16 cellular contexts compared by ENCODE assay signal in the genomic region with DNA sequence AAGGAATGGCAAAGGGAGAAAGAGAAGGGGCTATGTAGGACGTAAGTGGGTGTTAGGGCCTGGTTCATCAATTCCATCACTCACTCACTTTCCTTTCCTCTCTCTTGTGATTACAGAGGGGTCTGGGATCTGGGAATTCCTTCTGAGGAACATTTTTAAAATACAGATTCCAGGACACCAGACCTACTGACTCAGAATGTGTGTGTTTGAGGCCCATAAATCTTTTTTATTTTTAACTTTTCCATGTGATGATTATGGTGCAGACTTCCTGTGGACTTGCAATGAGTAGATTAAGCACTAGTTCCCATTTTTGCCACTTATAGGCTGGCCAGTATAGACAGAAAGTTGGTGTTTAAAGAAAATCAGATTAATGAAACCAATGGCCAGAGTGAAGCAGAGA. TPM values are rescaled to one million over a fixed set of nuclear protein-coding genes. Genes with fewer than 3 reads are reported as not detected.
A peak's percentile ranks its signal among the peaks of the same experiment; 100 is the strongest.
DNase-seq lines count a peak whose midpoint lies in the region; ATAC-seq, FAIRE-seq and TF ChIP-seq lines count a peak whose summit lies in the region.
"Had no signal": no experiment of that assay in that cellular context is flagged by ENCODE, and none has a peak within 500 bp of the region (broad histone marks: within the 10 kb centered on the region; RNA-seq: fewer than 3 reads in every experiment).

No MANE protein-coding gene starts in this region.

- no peaks in the 10 kb centered on the region for H4K20me1 ChIP-seq in endothelial cell of umbilical vein (replicated peaks; ENCODE audit: control insufficient read depth, extremely low read depth, insufficient read depth, low read length)

- H3K4me1 ChIP-seq in endothelial cell of umbilical vein (ENCODE audit: control insufficient read depth, extremely low read depth, insufficient read depth, low read length) = no peaks in the 10 kb centered on the region
- no peaks in the 10 kb centered on the region for H3K4me1 ChIP-seq in heart left ventricle

- H3K9me1 ChIP-seq in endothelial cell of umbilical vein (replicated peaks; ENCODE audit: control insufficient read depth, extremely low read depth, insufficient read depth, low read length) = no peaks in the 10 kb centered on the region

- WGBS in heart left ventricle, 4 donors = 81 to 88% (median 83%) methylated on average over 1 of the region's 1 CpG

- POLR2A ChIA-PET in endothelial cell of umbilical vein (lab: Charles Lee) = no interaction called here

- no peak for DNase-seq in GM06990 (ENCODE audit: extremely low read depth, insufficient read length)
- peak; percentile 60 for DNase-seq in MV-4-11 (lab: John Stamatoyannopoulos, UW)
- DNase-seq in endothelial cell of umbilical vein (ENCODE audit: low read depth, low spot score) = no peak
- no peak for DNase-seq in sciatic nerve (ENCODE audit: low spot score)
- DNase-seq in heart left ventricle = no peak
- DNase-seq: CD4-positive, alpha-beta T cell; effector CD4-positive, alpha-beta T cell; GF-D8; left colon; NK-92 treated with Interleukin-12 subunit alpha and Interleukin-12 subunit beta, amount 100 ng/mL, for 24 hours; sigmoid colon had no signal

- FAIRE-seq in endothelial cell of umbilical vein (lab: Jason Lieb, UNC) = peak; percentile 37

- H3K27me3 ChIP-seq in GM06990 (replicated peaks; ENCODE audit: control insufficient read depth, insufficient read depth, low read length) (no peaks in the 10 kb centered on the region), endothelial cell of umbilical vein (ENCODE audit: control insufficient read depth in 2 of 2, insufficient read depth in 2 of 2, low read length in 2 of 2) (no peaks in the 10 kb centered on the region), heart left ventricle (no peaks in the 10 kb centered on the region)
- H3K27me3 ChIP-seq: sigmoid colon had no signal

- no peaks in the 10 kb centered on the region for H3K79me2 ChIP-seq in endothelial cell of umbilical vein (ENCODE audit: control insufficient read depth, insufficient read depth, low read length)

- dilution Hi-C loops in endothelial cell of umbilical vein (cut with MboI; ENCODE audit: extremely low pct_ligation_motif_present, low sequenced_read_pairs) = no loop called here

- no peak overlapping the region for H3K9ac ChIP-seq in endothelial cell of umbilical vein (replicated peaks; ENCODE audit: extremely low read depth, insufficient read depth, low read length)

- H3K4me2 ChIP-seq in endothelial cell of umbilical vein (ENCODE audit: insufficient read depth, low read length) = no peak overlapping the region

- H2AFZ ChIP-seq in endothelial cell of umbilical vein (ENCODE audit: low read depth, low read length) = no peak overlapping the region

- no peaks in the 10 kb centered on the region for H3K9me3 ChIP-seq in endothelial cell of umbilical vein (replicated peaks; ENCODE audit: control insufficient read depth, insufficient read depth, low read length)
- no peaks in the 10 kb centered on the region for H3K9me3 ChIP-seq in heart left ventricle
- H3K9me3 ChIP-seq: sigmoid colon had no signal

- H3K27ac ChIP-seq in endothelial cell of umbilical vein (ENCODE audit: insufficient read depth, low read depth, low read length) (no peak overlapping the region), heart left ventricle (no peak overlapping the region)
- H3K27ac ChIP-seq: sigmoid colon had no signal

- ATAC-seq in GM19463 (IDR thresholded peaks at IDR 0.05; ENCODE audit: unreplicated experiment) = peak; percentile 5
- ATAC-seq in sciatic nerve = no peak
- ATAC-seq in heart left ventricle = no peak
- ATAC-seq in GM18858 (IDR thresholded peaks at IDR 0.05; ENCODE audit: unreplicated experiment) = no peak
- ATAC-seq in HG02970 (IDR thresholded peaks at IDR 0.05; ENCODE audit: low FRiP score, unreplicated experiment) = no peak
- ATAC-seq: HCT116; naive thymus-derived CD4-positive, alpha-beta T cell had no signal

- CTCF ChIA-PET in endothelial cell of umbilical vein (lab: Charles Lee) = interaction anchor here (0.8 to 3.8 kb wide), 2 partner anchors 18 to 548 kb away, joined by 3 to 11 read pairs; no protein-coding TSS in a partner anchor

- TF ChIP-seq POLR2A in endothelial cell of umbilical vein (IDR thresholded peaks at IDR 0.05; ENCODE audit: low read depth, low read length) (no peak), heart left ventricle (IDR thresholded peaks at IDR 0.05) (no peak)

- TF ChIP-seq CTCF in GM06990 (IDR thresholded peaks at IDR 0.05; ENCODE audit: insufficient read depth, low read length, poor library complexity, severe bottlenecking) (no peak), endothelial cell of umbilical vein (IDR thresholded peaks at IDR 0.05; ENCODE audit: extremely low read depth in 1 of 2, insufficient read depth in 1 of 2, low read depth in 1 of 2, low read length in 2 of 2) (no peak), heart left ventricle (IDR thresholded peaks at IDR 0.05) (no peak)

- H3K36me3 ChIP-seq in GM06990 (ENCODE audit: control insufficient read depth, insufficient read depth, low read length) (no peaks in the 10 kb centered on the region), endothelial cell of umbilical vein (ENCODE audit: control insufficient read depth in 2 of 2, extremely low read depth in 1 of 2, insufficient read depth in 2 of 2, low read length in 2 of 2) (no peaks in the 10 kb centered on the region), heart left ventricle (no peaks in the 10 kb centered on the region)
- H3K36me3 ChIP-seq: sigmoid colon had no signal

- H3K4me3 ChIP-seq in GM06990 (replicated peaks; ENCODE audit: low read depth, low read length) (peak overlapping the region; percentile 8), endothelial cell of umbilical vein (replicated peaks in 1 of 3; ENCODE audit: insufficient read depth in 1 of 3, low read depth in 1 of 3, low read length in 3 of 3) (no peak overlapping the region), heart left ventricle (no peak overlapping the region)
- H3K4me3 ChIP-seq: sigmoid colon had no signal

- intact Hi-C loops in endothelial cell of umbilical vein (cut with micrococcal nuclease) = no loop called here
- intact Hi-C loops in sciatic nerve (cut with DNase I) = no loop called here
- intact Hi-C loops in heart left ventricle (cut with DNase I) = no loop called here

- BruUV-seq in endothelial cell of umbilical vein (replicated peaks; lab: Mats Ljungman, UMichigan) = no TSS peak

TF ChIP-seq in endothelial cell of umbilical vein, 7 proteins besides CTCF, POLR2A, EP300 and RAD21:
- TF ChIP-seq MYC (IDR thresholded peaks at IDR 0.05; ENCODE audit: low read depth, low read length) (no peak), EZH2 (IDR thresholded peaks at IDR 0.05; ENCODE audit: borderline replicate concordance, low read depth, low read length, severe bottlenecking) (no peak), FOS (IDR thresholded peaks at IDR 0.05; ENCODE audit: borderline replicate concordance, insufficient read depth, low read length) (no peak), GATA2 (IDR thresholded peaks at IDR 0.05; ENCODE audit: insufficient read depth, insufficient read length, low read depth, low read length) (no peak), JUN (IDR thresholded peaks at IDR 0.05; ENCODE audit: borderline replicate concordance, insufficient read depth, insufficient read length, low read depth) (no peak), POLR2AphosphoS5 (IDR thresholded peaks at IDR 0.05; ENCODE audit: insufficient read depth, low read depth, low read length) (no peak)
- TF ChIP-seq, protein P1, sequence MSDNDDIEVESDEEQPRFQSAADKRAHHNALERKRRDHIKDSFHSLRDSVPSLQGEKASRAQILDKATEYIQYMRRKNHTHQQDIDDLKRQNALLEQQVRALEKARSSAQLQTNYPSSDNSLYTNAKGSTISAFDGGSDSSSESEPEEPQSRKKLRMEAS (IDR thresholded peaks at IDR 0.05; ENCODE audit: insufficient read depth, insufficient read length) = no peak
TF ChIP-seq in endothelial cell of umbilical vein: peak in this region for 0.

RNA-seq across cellular contexts. Expression of a gene that starts 28.2 kb away (rescaled TPM):
- total RNA-seq in endothelial cell of umbilical vein (7.5 and 8.0 TPM in 2 replicates), sciatic nerve (19.3 TPM), heart left ventricle (10 to 100 TPM in 2 of 9 donors, 1 to 10 TPM in 7; 1.3 to 12.8 (median 4.2) TPM)
- polyA plus RNA-seq in endothelial cell of umbilical vein (0.97 and 1.7 TPM in 2 replicates), heart left ventricle (1 to 10 TPM in 1 of 2 donors, under 1 TPM in 1; 0.30 to 1.1 TPM)
- 1.3 TPM in 2 replicates for polyA plus RNA-seq in endothelial cell of umbilical vein (2011; cell fraction: cytosol; rRNA removed)
- polyA plus RNA-seq in endothelial cell of umbilical vein (2011; cell fraction: nucleus; rRNA removed) = 1.9 and 2.4 TPM in 2 replicates
- polyA plus RNA-seq in endothelial cell of umbilical vein (2012) = 6.7 and 10.8 TPM in 2 replicates
- 4.9 and 8.9 TPM in 2 replicates for polyA minus RNA-seq in endothelial cell of umbilical vein
- polyA minus RNA-seq in endothelial cell of umbilical vein (2011; cell fraction: cytosol; rRNA and poly(A)+ RNA removed) = 6.6 TPM
- 11.3 and 11.9 TPM in 2 replicates for polyA minus RNA-seq in endothelial cell of umbilical vein (2011; cell fraction: nucleus; rRNA and poly(A)+ RNA removed)

RNA-seq across cellular contexts. Expression of a gene that starts 56.2 kb away (rescaled TPM):
- total RNA-seq in endothelial cell of umbilical vein (17.8 and 18.2 TPM in 2 replicates), sciatic nerve (10.6 TPM), heart left ventricle (10 to 100 TPM in 4 of 9 donors, 1 to 10 TPM in 5; 3.5 to 14.5 (median 9.3) TPM)
- polyA plus RNA-seq in endothelial cell of umbilical vein (5.1 and 6.1 TPM in 2 replicates), heart left ventricle (1 to 10 TPM; 5.6 to 7.4 TPM)
- polyA plus RNA-seq in endothelial cell of umbilical vein (2011; cell fraction: cytosol; rRNA removed) = 12.3 and 12.8 TPM in 2 replicates
- 5.2 and 5.9 TPM in 2 replicates for polyA plus RNA-seq in endothelial cell of umbilical vein (2011; cell fraction: nucleus; rRNA removed)
- polyA plus RNA-seq in endothelial cell of umbilical vein (2012) = 31.0 and 36.3 TPM in 2 replicates
- 2.7 and 2.9 TPM in 2 replicates for polyA minus RNA-seq in endothelial cell of umbilical vein
- polyA minus RNA-seq in endothelial cell of umbilical vein (2011; cell fraction: cytosol; rRNA and poly(A)+ RNA removed) = 7.8 TPM
- polyA minus RNA-seq in endothelial cell of umbilical vein (2011; cell fraction: nucleus; rRNA and poly(A)+ RNA removed) = 1.9 and 3.3 TPM in 2 replicates
